ENCODE assay signal across 8 cellular contexts in the genomic region with DNA sequence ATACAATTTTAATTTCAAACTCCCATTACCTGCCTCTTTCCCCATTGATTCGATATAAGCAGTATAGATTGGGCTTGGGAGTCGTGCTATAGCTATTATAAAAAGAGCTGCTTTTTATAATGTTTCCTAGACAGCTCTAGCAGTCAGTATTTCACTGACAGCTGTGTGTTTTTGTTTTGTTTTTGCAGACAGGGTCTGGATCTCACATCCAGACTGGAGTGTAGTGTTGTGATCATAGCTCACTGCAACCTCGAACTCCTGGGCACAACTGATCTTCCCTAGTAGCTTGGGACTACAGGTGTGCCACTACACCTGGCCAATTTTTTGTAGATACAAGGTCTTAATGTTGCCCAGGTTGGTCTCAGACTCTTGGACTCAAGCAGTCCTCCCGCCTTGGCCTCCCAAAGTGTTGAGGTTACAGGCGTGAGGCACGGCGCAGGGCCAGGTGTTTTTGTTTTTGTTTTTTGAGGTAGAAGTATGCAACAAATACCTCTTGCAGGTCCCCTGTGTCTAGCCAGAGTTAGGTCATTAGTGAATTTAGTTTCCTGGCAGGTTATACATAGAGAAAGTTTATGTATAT. TPM values are rescaled to one million over a fixed set of nuclear protein-coding genes. Genes with fewer than 3 reads are reported as not detected.
DNase-seq lines count a peak whose midpoint lies in the region; ATAC-seq and TF ChIP-seq lines count a peak whose summit lies in the region.

No MANE protein-coding gene starts in this region.

- H3K4me3 ChIP-seq in Panc1 (ENCODE audit: low read depth in 2 of 2, low read length in 2 of 2) (peak overlapping the region; percentile 89 to 98), epithelial cell of esophagus (ENCODE audit: low read length) (peak overlapping the region; percentile 98), trophoblast cell (ENCODE audit: low read depth, low read length) (no peak overlapping the region)

- no peak overlapping the region for H3K23ac ChIP-seq in trophoblast cell (ENCODE audit: low read length)

- H2BK5ac ChIP-seq in trophoblast cell (ENCODE audit: low read depth, low read length, poor library complexity), result no peak overlapping the region

- no peak overlapping the region for H2BK120ac ChIP-seq in trophoblast cell (ENCODE audit: insufficient read depth, low read length, poor library complexity)

- no peak overlapping the region for H2BK12ac ChIP-seq in trophoblast cell (ENCODE audit: low read length)

- H3K9me3 ChIP-seq in Panc1 (ENCODE audit: control insufficient read depth, insufficient read depth, low read depth, low read length), result no peaks in the 10 kb centered on the region
- H3K9me3 ChIP-seq in trophoblast cell (ENCODE audit: insufficient read depth, low read depth, low read length), result peaks cover 2% of the 10 kb centered on the region

- no peak overlapping the region for H2AFZ ChIP-seq in trophoblast cell (ENCODE audit: insufficient read depth, low read length, poor library complexity)

- peaks cover 12% of the 10 kb centered on the region for H3K4me1 ChIP-seq in Panc1 (ENCODE audit: control insufficient read depth, insufficient read depth, low read length)
- peaks cover 3 to 8% of the 10 kb centered on the region in 2 experiments for H3K4me1 ChIP-seq in trophoblast cell (ENCODE audit: control insufficient read depth in 1 of 2, insufficient read depth in 2 of 2, low read length in 2 of 2)

- H4K12ac ChIP-seq in trophoblast cell (ENCODE audit: low read depth, low read length), result no peak overlapping the region

- no peak overlapping the region for H2AK5ac ChIP-seq in trophoblast cell (ENCODE audit: low read length)

- H4K8ac ChIP-seq in trophoblast cell (ENCODE audit: low read depth, low read length), result no peak overlapping the region

- H3K79me1 ChIP-seq in trophoblast cell (ENCODE audit: low read length), result peaks cover 9% of the 10 kb centered on the region

- in situ Hi-C loops in Panc1 (cut with HindIII; ENCODE audit: low pct_unique_long_range_greater_than_20kb, low sequenced_read_pairs), result no loop called here

- DNase-seq in ELF-1 (ENCODE audit: low read depth, low spot score) (peak; percentile 27), Panc1 (ENCODE audit: low read depth, low spot score) (no peak), epithelial cell of esophagus (ENCODE audit: low read depth) (no peak), trophoblast cell (no peak), NCI-H526 treated with DMSO at 0.1 percent for 48 hours (lab: John Stamatoyannopoulos, UW) (no peak), OCI-M2 (lab: John Stamatoyannopoulos, UW; ENCODE audit: unreplicated experiment) (no peak)

- ATAC-seq in Panc1 (no peak), GM21367 (IDR thresholded peaks at IDR 0.05; ENCODE audit: unreplicated experiment) (no peak), GM18870 (IDR thresholded peaks at IDR 0.05; ENCODE audit: unreplicated experiment) (no peak)

- peak overlapping the region; percentile 67; the same call in 1 of the 2 replicates for H3K27ac ChIP-seq in Panc1 (ENCODE audit: low read length)
- no peak overlapping the region for H3K27ac ChIP-seq in trophoblast cell (ENCODE audit: low read depth, low read length)

- no peak overlapping the region for H4K91ac ChIP-seq in trophoblast cell (ENCODE audit: low read depth, low read length)

- H3K14ac ChIP-seq in trophoblast cell (ENCODE audit: low read length), result no peak overlapping the region

- H3K9ac ChIP-seq in trophoblast cell (ENCODE audit: low read length), result no peak overlapping the region

- no peak overlapping the region for H3K18ac ChIP-seq in trophoblast cell (ENCODE audit: low read length)

- peaks cover 2% of the 10 kb centered on the region; the same call in 1 of the 2 replicates for H3K36me3 ChIP-seq in Panc1 (ENCODE audit: control insufficient read depth, insufficient read depth, low read length)
- H3K36me3 ChIP-seq in trophoblast cell (ENCODE audit: control insufficient read depth in 1 of 2, insufficient read depth in 2 of 2, low read length in 2 of 2), result peaks cover 0 to 4% of the 10 kb centered on the region in 2 experiments

- intact Hi-C loops in Panc1 (cut with micrococcal nuclease; ENCODE audit: unreplicated experiment), result no loop called here

- peak overlapping the region; percentile 73 for H3K4me2 ChIP-seq in trophoblast cell (ENCODE audit: low read length)

- no CpG with 5 or more reads among the region's 7 CpGs for WGBS in trophoblast cell (ENCODE audit: extremely low coverage, insufficient coverage, insufficient read length)

- H3K27me3 ChIP-seq in Panc1 (ENCODE audit: control insufficient read depth, insufficient read depth, low read length) (no peaks in the 10 kb centered on the region), trophoblast cell (ENCODE audit: insufficient read depth, low read length) (no peaks in the 10 kb centered on the region)

- peaks cover 32% of the 10 kb centered on the region for H3K79me2 ChIP-seq in trophoblast cell (ENCODE audit: control insufficient read depth, insufficient read depth, low read length, poor library complexity)

- POLR2A ChIA-PET in Panc1 (lab: Charles Lee), result interaction anchor here (0.6 kb wide), 1 partner anchor 54 kb away, joined by 3 read pairs; no protein-coding TSS in a partner anchor

- peak overlapping the region; percentile 89 for H3K4ac ChIP-seq in trophoblast cell (ENCODE audit: low read depth, low read length)

- TF ChIP-seq CTCF in Panc1 (IDR thresholded peaks at IDR 0.05), result no peak
- TF ChIP-seq CTCF in epithelial cell of esophagus (IDR thresholded peaks at IDR 0.05; ENCODE audit: insufficient read depth, low read depth, low read length, missing control alignments), result no peak

- BruUV-seq in Panc1 (replicated peaks; lab: Mats Ljungman, UMichigan), result no TSS peak

- CTCF ChIA-PET in Panc1 (lab: Charles Lee), result no interaction called here

RNA-seq across cellular contexts. Expression of a gene that starts 1.7 kb away (rescaled TPM):
- total RNA-seq in Panc1 (2021; ENCODE audit: unreplicated experiment), result 193 TPM
- polyA plus RNA-seq in Panc1 (2012; ENCODE audit: insufficient read length), result 147 TPM
- polyA plus RNA-seq in trophoblast cell (2013), result 129 and 144 TPM in 2 replicates

RNA-seq across cellular contexts. Expression of a gene that starts 35.0 kb away (rescaled TPM):
- total RNA-seq in Panc1 (2021; ENCODE audit: unreplicated experiment), result 142 TPM
- polyA plus RNA-seq in Panc1 (2012; ENCODE audit: insufficient read length), result 132 TPM
- 105 and 110 TPM in 2 replicates for polyA plus RNA-seq in trophoblast cell (2013)

RNA-seq across cellular contexts. Expression of a gene that starts 38.3 kb away (rescaled TPM):
- 2.2 TPM for total RNA-seq in Panc1 (2021; ENCODE audit: unreplicated experiment)
- polyA plus RNA-seq in Panc1 (2012; ENCODE audit: insufficient read length), result 1.1 TPM
- polyA plus RNA-seq in trophoblast cell (2013), result 0.49 and 0.54 TPM in 2 replicates
